12 cellular contexts compared by ENCODE assay signal in the genomic region with DNA sequence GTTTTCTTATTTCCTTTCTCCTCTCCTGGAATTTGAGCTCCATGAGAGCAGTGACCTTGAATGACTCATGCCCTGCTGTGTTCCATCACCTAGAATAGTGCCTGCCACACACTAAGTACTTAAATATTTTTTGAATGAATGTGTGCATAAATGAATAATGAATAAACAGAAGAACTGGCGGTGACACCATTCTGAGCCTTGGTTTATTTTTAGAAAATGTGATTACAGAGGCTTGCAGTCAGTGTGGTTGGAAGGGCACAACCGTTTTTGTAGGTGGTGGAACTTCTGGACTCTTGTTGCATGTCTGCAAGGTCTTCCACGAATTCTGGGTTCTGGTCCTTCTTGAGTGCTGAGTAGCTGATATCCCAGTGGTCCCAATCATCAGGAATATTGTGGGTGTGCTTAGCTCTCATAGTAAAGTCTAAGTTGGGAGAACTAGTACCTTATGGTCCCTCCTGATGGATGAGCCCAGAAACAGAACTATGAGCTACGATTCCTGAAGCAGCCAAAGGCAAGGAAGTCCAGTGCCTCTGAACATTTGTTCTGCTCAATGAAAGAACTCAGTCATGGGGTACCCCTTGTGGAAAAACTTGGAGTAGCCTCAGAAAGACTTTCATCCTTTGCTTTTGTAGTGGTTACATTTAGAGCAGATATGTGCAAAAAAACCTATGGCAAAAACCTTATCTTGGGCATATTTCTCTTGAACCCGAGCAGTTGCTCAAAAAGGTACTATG. TPM values are rescaled to one million over a fixed set of nuclear protein-coding genes. Genes with fewer than 3 reads are reported as not detected.
DNase-seq lines count a peak whose midpoint lies in the region; ATAC-seq and TF ChIP-seq lines count a peak whose summit lies in the region.
"Had no signal": no experiment of that assay in that cellular context is flagged by ENCODE, and none has a peak within 500 bp of the region (broad histone marks: within the 10 kb centered on the region; RNA-seq: fewer than 3 reads in every experiment).

No MANE protein-coding gene starts in this region.

- H3K27ac Mint-ChIP-seq in endothelial cell (ENCODE audit: unreplicated experiment) (no peak overlapping the region), memory B cell (peak overlapping the region; percentile 95)
- H3K27ac Mint-ChIP-seq in naive thymus-derived CD8-positive, alpha-beta T cell, result no peak overlapping the region

- peaks cover 4% of the 10 kb centered on the region for H3K4me1 Mint-ChIP-seq in endothelial cell (ENCODE audit: unreplicated experiment)
- peaks cover 43% of the 10 kb centered on the region for H3K4me1 Mint-ChIP-seq in memory B cell
- H3K4me1 Mint-ChIP-seq in naive thymus-derived CD8-positive, alpha-beta T cell, result peaks cover 0 to 23% (median 0%) of the 10 kb centered on the region in 4 donors

- POLR2A ChIA-PET in naive thymus-derived CD8-positive, alpha-beta T cell (lab: Charles Lee), result no interaction called here

- no peaks in the 10 kb centered on the region for H3K36me3 Mint-ChIP-seq in endothelial cell (ENCODE audit: low read depth, unreplicated experiment)
- peaks cover 4% of the 10 kb centered on the region for H3K36me3 Mint-ChIP-seq in memory B cell
- no peaks in the 10 kb centered on the region for H3K36me3 Mint-ChIP-seq in naive thymus-derived CD8-positive, alpha-beta T cell

- TF ChIP-seq CTCF in endothelial cell (IDR thresholded peaks at IDR 0.05; ENCODE audit: unreplicated experiment), result peak; percentile 19

- peak; percentile 81 for DNase-seq in AG20443 (ENCODE audit: low spot score)
- peak; percentile 87 for DNase-seq in NCI-H226
- DNase-seq in endothelial cell (ENCODE audit: low spot score), result no peak
- no peak for DNase-seq in memory B cell (ENCODE audit: low spot score in 2 of 2)
- no peak for DNase-seq in naive thymus-derived CD8-positive, alpha-beta T cell
- DNase-seq: activated naive CD4-positive, alpha-beta T cell; DMS79; islet precursor cell; T-helper 1 cell had no signal

- H3K4me3 Mint-ChIP-seq in endothelial cell (ENCODE audit: unreplicated experiment) (no peak overlapping the region), memory B cell (no peak overlapping the region)
- H3K4me3 Mint-ChIP-seq in naive thymus-derived CD8-positive, alpha-beta T cell, result no peak overlapping the region

- H3K27me3 Mint-ChIP-seq in endothelial cell (ENCODE audit: unreplicated experiment) (no peaks in the 10 kb centered on the region), memory B cell (no peaks in the 10 kb centered on the region)
- peaks cover 2 to 26% (median 9%) of the 10 kb centered on the region in 5 donors for H3K27me3 Mint-ChIP-seq in naive thymus-derived CD8-positive, alpha-beta T cell

- ATAC-seq in memory B cell (ENCODE audit: low read depth) (no peak), HG03432 (IDR thresholded peaks at IDR 0.05; ENCODE audit: unreplicated experiment) (no peak), HG03520 (IDR thresholded peaks at IDR 0.05; ENCODE audit: unreplicated experiment) (no peak), GM19467 (IDR thresholded peaks at IDR 0.05; ENCODE audit: unreplicated experiment) (no peak)
- no peak for ATAC-seq in naive thymus-derived CD8-positive, alpha-beta T cell

- H3K9me3 Mint-ChIP-seq in endothelial cell (ENCODE audit: unreplicated experiment), result no peaks in the 10 kb centered on the region
- peaks cover 2% of the 10 kb centered on the region for H3K9me3 Mint-ChIP-seq in memory B cell
- H3K9me3 Mint-ChIP-seq in naive thymus-derived CD8-positive, alpha-beta T cell, result no peaks in the 10 kb centered on the region

RNA-seq across cellular contexts. Expression of a gene that starts 28.8 kb away (rescaled TPM):
- 4.0 TPM for total RNA-seq in endothelial cell (ENCODE audit: unreplicated experiment)
- total RNA-seq in naive thymus-derived CD8-positive, alpha-beta T cell, result under 1 TPM; 0.08 to 0.44 TPM
- polyA plus RNA-seq in naive thymus-derived CD8-positive, alpha-beta T cell, result under 1 TPM in 1 of 3 donors, not detected in 2; 0.41 TPM

RNA-seq across cellular contexts. Expression of a gene that starts 41.8 kb away (rescaled TPM):
- total RNA-seq in endothelial cell (ENCODE audit: unreplicated experiment), result 2.7 TPM
- under 1 TPM in 1 of 2 experiments, not detected in 1; 0.27 TPM for total RNA-seq in naive thymus-derived CD8-positive, alpha-beta T cell
- polyA plus RNA-seq in naive thymus-derived CD8-positive, alpha-beta T cell, result not detected

Comparison
In these comparisons a context has a peak if more than half of its experiments do, and no peak if none do; other contexts are left out.
1. DNase-seq: peak in AG20443 (single experiment) and NCI-H226 (single experiment); none in endothelial cell (single experiment), memory B cell (0 of 2) and naive thymus-derived CD8-positive, alpha-beta T cell (0 of 10).